In genomic region chr3:24419067-24419791, GRCh38 we compare ENCODE assay signal across 27 cellular contexts.
"Had no signal": no experiment of that assay in that cellular context is flagged by ENCODE, and none has a peak within 500 bp of the region (broad histone marks: within the 10 kb centered on the region; RNA-seq: fewer than 3 reads in every experiment).

No MANE protein-coding gene starts in this region.

- H3K9me3 ChIP-seq: ascending aorta, breast epithelium, esophagus muscularis mucosa, gastrocnemius medialis had no signal

- H3K27ac ChIP-seq: breast epithelium, cardiac muscle cell, coronary artery, dorsolateral prefrontal cortex, esophagus muscularis mucosa, foreskin keratinocyte had no signal

- ATAC-seq: activated CD4-positive, alpha-beta T cell treated with anti-CD3 and anti-CD28 coated beads for 36 hours; activated CD8-positive, alpha-beta memory T cell treated with anti-CD3 and anti-CD28 coated beads, Interleukin-2, amount 10 ng/mL, durations not matched to agents 7 days and 5 days; activated CD8-positive, alpha-beta T cell treated with anti-CD3 and anti-CD28 coated beads, Interleukin-2, amount 10 ng/mL, durations not matched to agents 7 days and 5 days; activated naive CD4-positive, alpha-beta T cell treated with anti-CD3 and anti-CD28 coated beads, Interleukin-2, amount 50 U/mL, for 72 hours; foreskin keratinocyte had no signal

- H3K36me3 ChIP-seq: ascending aorta, breast epithelium, cardiac muscle cell, esophagus muscularis mucosa, gastrocnemius medialis had no signal

- H3K4me3 ChIP-seq: ascending aorta, breast epithelium, cardiac muscle cell, coronary artery, dorsolateral prefrontal cortex, esophagus muscularis mucosa, gastrocnemius medialis had no signal

- H3K27me3 ChIP-seq: ascending aorta, breast epithelium, cardiac muscle cell, dorsolateral prefrontal cortex, esophagus muscularis mucosa, foreskin keratinocyte, gastrocnemius medialis had no signal

- H3K4me1 ChIP-seq: breast epithelium, foreskin keratinocyte had no signal

- DNase-seq: activated CD4-positive, alpha-beta memory T cell treated with anti-CD3 and anti-CD28 coated beads for 36 hours; activated CD4-positive, alpha-beta T cell treated with anti-CD3 and anti-CD28 coated beads for 36 hours; activated CD4-positive, alpha-beta T cell treated with anti-CD3 and anti-CD28 coated beads, Interleukin-2, amount 10 ng/mL, durations not matched to agents 24 days and 14 days; activated CD4-positive, CD25-positive, alpha-beta regulatory T cell; activated CD4-positive, CD25-positive, alpha-beta regulatory T cell treated with anti-CD3 and anti-CD28 coated beads, Interleukin-2, amount 50 U/mL, for 72 hours; activated CD8-positive, alpha-beta memory T cell treated with anti-CD3 and anti-CD28 coated beads, Interleukin-2, amount 10 ng/mL, durations not matched to agents 7 days and 5 days; activated CD8-positive, alpha-beta memory T cell treated with anti-CD3 and anti-CD28 coated beads, Interleukin-2, amount 50 U/mL, for 4 hours; activated CD8-positive, alpha-beta T cell treated with anti-CD3 and anti-CD28 coated beads, Interleukin-2, amount 10 ng/mL, durations not matched to agents 7 days and 5 days; activated gamma-delta T cell; activated naive CD4-positive, alpha-beta T cell; activated naive CD4-positive, alpha-beta T cell treated with anti-CD3 and anti-CD28 coated beads, Interleukin-2, amount 10 ng/mL, durations not matched to agents 7 days and 5 days; activated naive CD8-positive, alpha-beta T cell treated with anti-CD3 and anti-CD28 coated beads, Interleukin-2, amount 10 ng/mL, durations not matched to agents 7 days and 5 days; activated T-cell treated with anti-CD3 and anti-CD28 coated beads, Interleukin-2, amount 50 U/mL, for 1 hour; activated T-cell treated with anti-CD3 and anti-CD28 coated beads, Interleukin-2, amount 50 U/mL, for 48 hours; dorsolateral prefrontal cortex; effector memory CD4-positive, alpha-beta T cell; endodermal cell; erythroblast; foreskin keratinocyte; gastrocnemius medialis; T-helper 2 cell had no signal
